Comparison of ENCODE assay signal across 9 cellular contexts in the genomic region with DNA sequence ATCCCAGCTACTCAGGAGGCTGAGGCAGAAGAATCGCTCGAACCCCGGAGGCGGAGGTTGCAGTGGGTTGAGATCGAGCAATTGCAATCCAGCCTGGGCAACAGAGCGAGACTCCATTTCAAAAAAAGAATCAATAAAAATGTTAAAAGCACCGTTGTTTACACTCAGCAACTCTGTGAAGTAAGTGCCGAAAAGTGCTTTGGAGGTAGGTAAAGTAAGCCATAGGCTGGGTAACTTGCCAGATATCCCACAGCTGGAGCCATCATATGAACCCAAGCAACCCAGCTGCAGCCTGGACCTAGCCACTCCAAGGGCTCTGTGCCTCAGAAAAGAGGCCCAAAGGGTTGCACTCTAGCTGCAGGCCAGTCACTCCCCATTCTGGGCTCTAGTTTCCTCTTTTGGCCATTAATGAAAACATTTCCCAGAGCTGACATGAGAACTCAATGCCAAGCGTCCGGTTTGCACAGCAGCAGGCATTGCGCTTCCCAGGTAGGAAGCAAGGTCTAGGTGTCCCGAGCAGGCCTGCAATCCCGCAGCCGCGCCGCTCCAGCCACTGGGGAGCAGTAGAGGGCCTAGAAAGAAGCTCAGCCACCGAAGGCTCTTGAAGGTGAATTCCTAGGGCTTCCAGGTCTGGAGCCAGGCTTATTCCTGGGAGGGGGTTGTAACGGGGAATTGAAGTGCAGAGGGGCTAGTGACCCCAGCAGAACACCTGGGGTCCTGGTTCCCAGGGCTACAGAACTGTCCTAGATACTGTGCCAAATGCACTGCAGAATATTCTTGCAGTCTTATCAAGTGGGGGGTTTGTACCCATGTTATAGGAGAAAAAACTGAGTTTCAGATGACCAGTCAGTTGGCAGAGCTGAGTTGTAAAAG. TPM values are rescaled to one million over a fixed set of nuclear protein-coding genes. Genes with fewer than 3 reads are reported as not detected.
DNase-seq lines count a peak whose midpoint lies in the region; ATAC-seq and FAIRE-seq lines count a peak whose summit lies in the region.
"Had no signal": no experiment of that assay in that cellular context is flagged by ENCODE, and none has a peak within 500 bp of the region (broad histone marks: within the 10 kb centered on the region; RNA-seq: fewer than 3 reads in every experiment).

No MANE protein-coding gene starts in this region.

- H3K27me3 Mint-ChIP-seq in activated naive CD8-positive, alpha-beta T cell treated with anti-CD3 and anti-CD28 coated beads for 36 hours, result no peaks in the 10 kb centered on the region

- peak overlapping the region; percentile 93 for H3K27ac Mint-ChIP-seq in activated naive CD8-positive, alpha-beta T cell treated with anti-CD3 and anti-CD28 coated beads for 36 hours

- H3K9me3 Mint-ChIP-seq in activated naive CD8-positive, alpha-beta T cell treated with anti-CD3 and anti-CD28 coated beads for 36 hours, result no peaks in the 10 kb centered on the region

- ATAC-seq in left cardiac atrium, result peak in 1 of 2 donors; percentile 59
- no peak for ATAC-seq in HG03135 (IDR thresholded peaks at IDR 0.05; ENCODE audit: unreplicated experiment)
- ATAC-seq in HG03565 (IDR thresholded peaks at IDR 0.05; ENCODE audit: unreplicated experiment), result no peak

- DNase-seq in EL (peak; percentile 66), LoVo (ENCODE audit: low spot score) (peak; percentile 76), SK-N-DZ (ENCODE audit: low spot score) (peak; percentile 70), left cardiac atrium (peak; percentile 62), small intestine (peak; percentile 86)
- peak; percentile 74 for DNase-seq in activated naive CD8-positive, alpha-beta T cell treated with anti-CD3 and anti-CD28 coated beads for 36 hours

- peaks cover 5 to 7% of the 10 kb centered on the region in 2 donors for H3K4me1 ChIP-seq in small intestine (ENCODE audit: control insufficient read depth in 2 of 2, insufficient read depth in 1 of 2, low read depth in 1 of 2, low read length in 1 of 2)

- no peaks in the 10 kb centered on the region for H3K9me3 ChIP-seq in small intestine (ENCODE audit: control insufficient read depth, low read depth)

- peaks cover 41% of the 10 kb centered on the region for H3K36me3 Mint-ChIP-seq in activated naive CD8-positive, alpha-beta T cell treated with anti-CD3 and anti-CD28 coated beads for 36 hours

- H3K27me3 ChIP-seq in small intestine (ENCODE audit: control insufficient read depth in 2 of 2, insufficient read depth in 2 of 2, low read length in 2 of 2), result no peaks in the 10 kb centered on the region

- 37 to 45% (median 39%) methylated on average over 18 of the region's 18 CpGs for WGBS in small intestine, 3 donors

- H3K27ac ChIP-seq in small intestine (ENCODE audit: low read depth in 1 of 2, low read length in 1 of 2), result peak overlapping the region in 1 of 2 donors; percentile 45

- H3K4me1 Mint-ChIP-seq in activated naive CD8-positive, alpha-beta T cell treated with anti-CD3 and anti-CD28 coated beads for 36 hours, result peaks cover 78% of the 10 kb centered on the region

- peak overlapping the region; percentile 10 for H3K4me3 Mint-ChIP-seq in activated naive CD8-positive, alpha-beta T cell treated with anti-CD3 and anti-CD28 coated beads for 36 hours

- peaks cover 2 to 17% of the 10 kb centered on the region in 2 donors for H3K36me3 ChIP-seq in small intestine (ENCODE audit: control insufficient read depth in 2 of 2, insufficient read depth in 2 of 2, low read length in 2 of 2)

- intact Hi-C loops in left cardiac atrium (cut with DNase I), result loop anchor here (2.0 to 10.0 kb wide), 3 partner anchors 74 to 202 kb away; a partner anchor contains a TSS

- no peak for FAIRE-seq in small intestine (lab: Jason Lieb, UNC)
- FAIRE-seq: colon had no signal

- no peak overlapping the region for H3K4me3 ChIP-seq in small intestine (ENCODE audit: low read depth in 1 of 2, low read length in 2 of 2)

RNA-seq across cellular contexts. Expression of a gene that starts 4.1 kb away (rescaled TPM):
- 0.15 TPM in 1 of 2 replicates, not detected in the other for polyA plus RNA-seq in SK-N-DZ (2014; cell fraction: cytosol; rRNA removed)
- polyA plus RNA-seq in SK-N-DZ (2014; cell fraction: nucleus; rRNA removed), result not detected in 2 replicates
- 10 to 100 TPM; 28.8 to 32.2 TPM for total RNA-seq in activated naive CD8-positive, alpha-beta T cell treated with anti-CD3 and anti-CD28 coated beads for 36 hours
- total RNA-seq in left cardiac atrium, result under 1 TPM; 0.24 to 0.68 TPM
- 10 to 100 TPM in 1 of 3 donors, 1 to 10 TPM in 1, under 1 TPM in 1; 0.45 to 10.5 (median 8.9) TPM for polyA plus RNA-seq in small intestine

RNA-seq across cellular contexts. Expression of a gene that starts 10.0 kb away (rescaled TPM):
- polyA plus RNA-seq in SK-N-DZ (2014; cell fraction: cytosol; rRNA removed), result 16.7 and 17.0 TPM in 2 replicates
- polyA plus RNA-seq in SK-N-DZ (2014; cell fraction: nucleus; rRNA removed), result 33.2 and 43.4 TPM in 2 replicates
- total RNA-seq in activated naive CD8-positive, alpha-beta T cell treated with anti-CD3 and anti-CD28 coated beads for 36 hours, result 100 to 1,000 TPM; 285 to 295 TPM
- total RNA-seq in left cardiac atrium, result 10 to 100 TPM; 47.0 to 59.1 TPM
- polyA plus RNA-seq in small intestine, result 100 to 1,000 TPM in 2 of 3 donors, 10 to 100 TPM in 1; 55.3 to 120 (median 118) TPM

RNA-seq across cellular contexts. Expression of a gene that starts 13.0 kb away (rescaled TPM):
- polyA plus RNA-seq in SK-N-DZ (2014; cell fraction: cytosol; rRNA removed), result 657 and 776 TPM in 2 replicates
- polyA plus RNA-seq in SK-N-DZ (2014; cell fraction: nucleus; rRNA removed), result 809 and 1,369 TPM in 2 replicates
- total RNA-seq in activated naive CD8-positive, alpha-beta T cell treated with anti-CD3 and anti-CD28 coated beads for 36 hours, result 1,000 to 10,000 TPM; 3,012 to 3,178 TPM
- total RNA-seq in left cardiac atrium, result 100 to 1,000 TPM; 811 to 841 TPM
- 1,000 to 10,000 TPM; 2,031 to 3,349 (median 3,107) TPM for polyA plus RNA-seq in small intestine

RNA-seq across cellular contexts. Expression of a gene that starts 28.2 kb away (rescaled TPM):
- polyA plus RNA-seq in SK-N-DZ (2014; cell fraction: cytosol; rRNA removed), result not detected in 2 replicates
- polyA plus RNA-seq in SK-N-DZ (2014; cell fraction: nucleus; rRNA removed), result not detected in 2 replicates
- total RNA-seq in activated naive CD8-positive, alpha-beta T cell treated with anti-CD3 and anti-CD28 coated beads for 36 hours, result not detected
- total RNA-seq in left cardiac atrium, result not detected
- not detected for polyA plus RNA-seq in small intestine

RNA-seq across cellular contexts. Expression of a gene that starts 28.5 kb away (rescaled TPM):
- not detected in 2 replicates for polyA plus RNA-seq in SK-N-DZ (2014; cell fraction: cytosol; rRNA removed)
- not detected in 2 replicates for polyA plus RNA-seq in SK-N-DZ (2014; cell fraction: nucleus; rRNA removed)
- not detected for total RNA-seq in activated naive CD8-positive, alpha-beta T cell treated with anti-CD3 and anti-CD28 coated beads for 36 hours
- total RNA-seq in left cardiac atrium, result not detected
- polyA plus RNA-seq in small intestine, result not detected

Comparison
In these comparisons a context has a peak if more than half of its experiments do, and no peak if none do; other contexts are left out.
1. RNA of a gene that starts 4.1 kb away (total RNA-seq): 28.8 to 32.2 TPM in activated naive CD8-positive, alpha-beta T cell treated with anti-CD3 and anti-CD28 coated beads for 36 hours; 0.24 to 0.68 TPM in left cardiac atrium; every median in the first group is over 10 times any median in the second.
2. RNA of a gene that starts 10.0 kb away (total RNA-seq): 285 to 295 TPM in activated naive CD8-positive, alpha-beta T cell treated with anti-CD3 and anti-CD28 coated beads for 36 hours; 47.0 to 59.1 TPM in left cardiac atrium; every median in the first group is over 4 times any median in the second.
3. Peak in every context shown above with its lines, with median percentiles within 50 percentile points of each other: DNase-seq.